12 cellular contexts compared by ENCODE assay signal in the genomic region with DNA sequence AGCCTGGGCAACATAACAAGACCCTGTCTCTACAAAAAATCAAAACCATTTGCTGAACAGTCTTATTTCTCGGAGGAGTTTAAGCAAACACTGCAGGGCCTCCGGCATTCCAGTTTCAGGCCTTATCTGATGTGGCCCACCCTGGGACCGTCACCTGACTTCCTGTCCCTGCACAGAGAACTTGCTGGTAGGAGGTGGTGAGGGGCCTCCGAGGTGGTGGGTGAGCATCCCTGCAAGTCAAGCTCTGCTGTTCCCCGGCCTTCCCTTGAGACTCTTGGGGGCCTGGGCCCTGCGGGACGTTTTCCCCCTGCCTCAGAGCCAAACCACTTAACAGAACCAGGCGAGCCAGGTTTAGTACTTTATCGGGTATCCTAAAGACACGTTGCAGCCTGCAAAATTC.
"Had no signal": no experiment of that assay in that cellular context is flagged by ENCODE, and none has a peak within 500 bp of the region (broad histone marks: within the 10 kb centered on the region; RNA-seq: fewer than 3 reads in every experiment).

No MANE protein-coding gene starts in this region.

- H3K4me2 ChIP-seq: smooth muscle cell had no signal

- H3K27me3 ChIP-seq: gastrocnemius medialis, neutrophil had no signal

- ATAC-seq: gastrocnemius medialis had no signal

- H3K9me3 ChIP-seq: gastrocnemius medialis, neutrophil had no signal

- H3K36me3 ChIP-seq: gastrocnemius medialis, neutrophil had no signal

- H3K27ac ChIP-seq: epithelial cell of prostate, gastrocnemius medialis, neutrophil, VCaP had no signal

- DNase-seq: activated effector memory CD4-positive, alpha-beta T cell treated with anti-CD3 and anti-CD28 coated beads, Interleukin-2, amount 50 U/mL, for 16 hours; central memory CD4-positive, alpha-beta T cell; effector memory CD4-positive, alpha-beta T cell; gastrocnemius medialis; midbrain; T1000; trophoblast cell had no signal

- H3K4me3 ChIP-seq: coronary artery, gastrocnemius medialis, smooth muscle cell had no signal
